ENCODE assay signal across 8 cellular contexts in genomic region chrX:51495708-51496488, GRCh38. TPM values are rescaled to one million over a fixed set of nuclear protein-coding genes. Genes with fewer than 3 reads are reported as not detected.
DNase-seq lines count a peak whose midpoint lies in the region; ATAC-seq and TF ChIP-seq lines count a peak whose summit lies in the region.
"Not testable (repeated sequence)": the region's sequence is repeated elsewhere in the genome, so short reads cannot be mapped to it uniquely, and the experiment has no call there.

No MANE protein-coding gene starts in this region.

- H3K9me3 ChIP-seq in endodermal cell (ENCODE audit: control insufficient read depth, low read length); trophoblast cell (ENCODE audit: insufficient read depth, low read depth, low read length); upper lobe of left lung: not testable (repeated sequence)

- H3K27me3 ChIP-seq in endodermal cell (ENCODE audit: control insufficient read depth, insufficient read depth, low read length, poor library complexity, severe bottlenecking); trophoblast cell (ENCODE audit: insufficient read depth, low read length); upper lobe of left lung: not testable (repeated sequence)

- ATAC-seq in HG02759 (IDR thresholded peaks at IDR 0.05; ENCODE audit: unreplicated experiment) (peak; percentile 25), upper lobe of left lung (ENCODE audit: low FRiP score in 2 of 2) (peak in 1 of 2 donors; percentile 60)

- peak overlapping the region; percentile 67 for H3K27ac ChIP-seq in RWPE1
- H3K27ac ChIP-seq in endodermal cell (ENCODE audit: low read depth, low read length): peak overlapping the region; percentile 53
- not testable (repeated sequence) for H3K27ac ChIP-seq in trophoblast cell (ENCODE audit: low read depth, low read length); upper lobe of left lung

- H3K27me3 Mint-ChIP-seq in activated naive CD4-positive, alpha-beta T cell treated with anti-CD3 and anti-CD28 coated beads, Interleukin-2, amount 10 ng/mL, durations not matched to agents 7 days and 5 days: peaks cover 33% of the 10 kb centered on the region
- H3K27me3 Mint-ChIP-seq in endodermal cell (ENCODE audit: insufficient read depth): not testable (repeated sequence)

- TF ChIP-seq CTCF in RWPE1 (conservative IDR thresholded peaks at IDR 0.05; ENCODE audit: low read depth); endodermal cell (conservative IDR thresholded peaks at IDR 0.05); upper lobe of left lung (IDR thresholded peaks at IDR 0.05): not testable (repeated sequence)

- H3K9ac ChIP-seq in endodermal cell (ENCODE audit: extremely low read depth, low read length, poor library complexity, severe bottlenecking): peak overlapping the region; percentile 11
- H3K9ac ChIP-seq in trophoblast cell (ENCODE audit: low read length): not testable (repeated sequence)

- not testable (repeated sequence) for H3K79me2 ChIP-seq in trophoblast cell (ENCODE audit: control insufficient read depth, insufficient read depth, low read length, poor library complexity)

- not testable (repeated sequence) for H3K23ac ChIP-seq in trophoblast cell (ENCODE audit: low read length)

- WGBS in endodermal cell (ENCODE audit: insufficient coverage in 1 of 2, insufficient read length in 1 of 2), 2 experiments: 0% methylated on average over 1 to 27 of the region's 59 CpGs
- WGBS in trophoblast cell (ENCODE audit: extremely low coverage, insufficient coverage, insufficient read length): no CpG with 5 or more reads among the region's 59 CpGs
- 4 to 37% methylated on average over 5 to 51 of the region's 59 CpGs for WGBS in upper lobe of left lung, 2 donors

- H3K79me1 ChIP-seq in trophoblast cell (ENCODE audit: low read length): not testable (repeated sequence)

- H2BK120ac ChIP-seq in trophoblast cell (ENCODE audit: insufficient read depth, low read length, poor library complexity): not testable (repeated sequence)

- H3K4me2 ChIP-seq in trophoblast cell (ENCODE audit: low read length): peak overlapping the region; percentile 72

- H3K4me1 Mint-ChIP-seq in activated naive CD4-positive, alpha-beta T cell treated with anti-CD3 and anti-CD28 coated beads, Interleukin-2, amount 10 ng/mL, durations not matched to agents 7 days and 5 days: peaks cover 18% of the 10 kb centered on the region
- H3K4me1 Mint-ChIP-seq in endodermal cell: not testable (repeated sequence)

- not testable (repeated sequence) for H3K14ac ChIP-seq in trophoblast cell (ENCODE audit: low read length)

- not testable (repeated sequence) for H4K91ac ChIP-seq in trophoblast cell (ENCODE audit: low read depth, low read length)

- TF ChIP-seq EP300 in upper lobe of left lung (IDR thresholded peaks at IDR 0.05): not testable (repeated sequence)

- not testable (repeated sequence) for H2AK5ac ChIP-seq in trophoblast cell (ENCODE audit: low read length)

- H4K12ac ChIP-seq in trophoblast cell (ENCODE audit: low read depth, low read length): not testable (repeated sequence)

- H2AFZ ChIP-seq in trophoblast cell (ENCODE audit: insufficient read depth, low read length, poor library complexity): peak overlapping the region; percentile 45

- not testable (repeated sequence) for TF ChIP-seq POLR2A in upper lobe of left lung (IDR thresholded peaks at IDR 0.05)

- not testable (repeated sequence) for H3K18ac ChIP-seq in trophoblast cell (ENCODE audit: low read length)

- POLR2A ChIA-PET in RWPE1 (lab: Yijun Ruan, JAX; ENCODE audit: low non-redundant PET): not testable (repeated sequence)

- H4K8ac ChIP-seq in trophoblast cell (ENCODE audit: low read depth, low read length): not testable (repeated sequence)

- H3K9me3 Mint-ChIP-seq in activated naive CD4-positive, alpha-beta T cell treated with anti-CD3 and anti-CD28 coated beads, Interleukin-2, amount 10 ng/mL, durations not matched to agents 7 days and 5 days: not testable (repeated sequence)
- peaks cover 47% of the 10 kb centered on the region for H3K9me3 Mint-ChIP-seq in endodermal cell

- H3K4me3 ChIP-seq in endodermal cell (ENCODE audit: low read length) (peak overlapping the region; percentile 84), trophoblast cell (ENCODE audit: low read depth, low read length) (peak overlapping the region; percentile 85), upper lobe of left lung (peak overlapping the region; percentile 44 to 69 (median 52))

- peak; percentile 73 for DNase-seq in ELF-1 (ENCODE audit: low read depth, low spot score)
- not testable (repeated sequence) for DNase-seq in RWPE1 (ENCODE audit: low spot score); trophoblast cell; upper lobe of left lung
- peak; percentile 20 for DNase-seq in activated naive CD4-positive, alpha-beta T cell treated with anti-CD3 and anti-CD28 coated beads, Interleukin-2, amount 10 ng/mL, durations not matched to agents 7 days and 5 days
- peak; percentile 61 for DNase-seq in endodermal cell
- DNase-seq in iris pigment epithelial cell (ENCODE audit: low read depth): peak; percentile 13

- H3K4me3 Mint-ChIP-seq in activated naive CD4-positive, alpha-beta T cell treated with anti-CD3 and anti-CD28 coated beads, Interleukin-2, amount 10 ng/mL, durations not matched to agents 7 days and 5 days: peak overlapping the region; percentile 77
- H3K4me3 Mint-ChIP-seq in endodermal cell: peak overlapping the region; percentile 79

- not testable (repeated sequence) for H3K4me1 ChIP-seq in endodermal cell (ENCODE audit: control insufficient read depth, insufficient read depth, low read length); trophoblast cell (ENCODE audit: control insufficient read depth in 1 of 2, insufficient read depth in 2 of 2, low read length in 2 of 2); upper lobe of left lung

- H2BK12ac ChIP-seq in trophoblast cell (ENCODE audit: low read length): not testable (repeated sequence)

- CTCF ChIA-PET in RWPE1 (lab: Yijun Ruan, JAX); activated naive CD4-positive, alpha-beta T cell treated with anti-CD3 and anti-CD28 coated beads, Interleukin-2, amount 10 ng/mL, durations not matched to agents 7 days and 5 days (lab: Charles Lee): not testable (repeated sequence)

- H3K27ac Mint-ChIP-seq in activated naive CD4-positive, alpha-beta T cell treated with anti-CD3 and anti-CD28 coated beads, Interleukin-2, amount 10 ng/mL, durations not matched to agents 7 days and 5 days: not testable (repeated sequence)
- peak overlapping the region; percentile 77 for H3K27ac Mint-ChIP-seq in endodermal cell

- H3K36me3 Mint-ChIP-seq in activated naive CD4-positive, alpha-beta T cell treated with anti-CD3 and anti-CD28 coated beads, Interleukin-2, amount 10 ng/mL, durations not matched to agents 7 days and 5 days; endodermal cell (ENCODE audit: low read depth): not testable (repeated sequence)

- not testable (repeated sequence) for H3K4ac ChIP-seq in trophoblast cell (ENCODE audit: low read depth, low read length)

- not testable (repeated sequence) for H3K36me3 ChIP-seq in endodermal cell (ENCODE audit: control insufficient read depth, insufficient read depth, low read length); trophoblast cell (ENCODE audit: control insufficient read depth in 1 of 2, insufficient read depth in 2 of 2, low read length in 2 of 2); upper lobe of left lung

- not testable (repeated sequence) for H2BK5ac ChIP-seq in trophoblast cell (ENCODE audit: low read depth, low read length, poor library complexity)

RNA-seq across cellular contexts. Expression of gene NUDT11, which starts 0.5 kb away (rescaled TPM):
- total RNA-seq in endodermal cell (10 to 100 TPM; 13.9 to 14.5 TPM), upper lobe of left lung (under 1 TPM in 4 of 6 donors, not detected in 2; 0.22 to 0.76 (median 0.40) TPM)
- polyA plus RNA-seq in endodermal cell (2013, experiment 1 of 2): 45.3 TPM
- 44.3 TPM for polyA plus RNA-seq in endodermal cell (2013, experiment 2 of 2)
- polyA plus RNA-seq in trophoblast cell (2013): 7.0 and 7.3 TPM in 2 replicates

Comparison
In these comparisons a context has a peak if more than half of its experiments do, and no peak if none do; other contexts are left out.
1. RNA of gene NUDT11, which starts 0.5 kb away (total RNA-seq): 13.9 to 14.5 TPM in endodermal cell; 0.22 to 0.76 TPM in upper lobe of left lung; every median in the first group is over 4 times any median in the second.
2. Peak in every context shown above with its lines, with median percentiles within 50 percentile points of each other: H3K4me3 ChIP-seq.